Comparison of ENCODE assay signal across 1 cellular context in the genomic region with DNA sequence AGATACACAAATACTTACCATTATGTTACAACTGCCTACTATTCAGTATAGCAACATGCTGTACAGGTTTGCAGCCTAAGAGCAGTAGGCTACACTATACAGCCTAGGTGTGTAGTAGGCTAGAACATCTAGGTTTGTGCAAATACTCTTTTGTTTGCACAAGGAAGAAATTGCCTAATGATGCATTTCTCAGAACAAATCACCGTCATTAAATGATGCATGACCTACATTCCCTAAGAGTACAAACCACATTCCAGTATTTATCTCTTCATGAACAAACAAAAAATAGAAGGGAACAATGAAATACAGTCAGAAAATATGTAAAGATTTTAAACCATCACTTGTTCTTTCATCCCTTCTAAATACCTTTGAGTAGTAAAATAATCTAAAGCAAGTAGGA.
A peak's percentile ranks its signal among the peaks of the same experiment; 100 is the strongest.
TF ChIP-seq lines count a peak whose summit lies in the region.

No MANE protein-coding gene starts in this region.

TF ChIP-seq in HepG2, 621 proteins besides CTCF, POLR2A, EP300 and RAD21 (continued from another document and continues in another):
- TF ChIP-seq, protein P1, sequence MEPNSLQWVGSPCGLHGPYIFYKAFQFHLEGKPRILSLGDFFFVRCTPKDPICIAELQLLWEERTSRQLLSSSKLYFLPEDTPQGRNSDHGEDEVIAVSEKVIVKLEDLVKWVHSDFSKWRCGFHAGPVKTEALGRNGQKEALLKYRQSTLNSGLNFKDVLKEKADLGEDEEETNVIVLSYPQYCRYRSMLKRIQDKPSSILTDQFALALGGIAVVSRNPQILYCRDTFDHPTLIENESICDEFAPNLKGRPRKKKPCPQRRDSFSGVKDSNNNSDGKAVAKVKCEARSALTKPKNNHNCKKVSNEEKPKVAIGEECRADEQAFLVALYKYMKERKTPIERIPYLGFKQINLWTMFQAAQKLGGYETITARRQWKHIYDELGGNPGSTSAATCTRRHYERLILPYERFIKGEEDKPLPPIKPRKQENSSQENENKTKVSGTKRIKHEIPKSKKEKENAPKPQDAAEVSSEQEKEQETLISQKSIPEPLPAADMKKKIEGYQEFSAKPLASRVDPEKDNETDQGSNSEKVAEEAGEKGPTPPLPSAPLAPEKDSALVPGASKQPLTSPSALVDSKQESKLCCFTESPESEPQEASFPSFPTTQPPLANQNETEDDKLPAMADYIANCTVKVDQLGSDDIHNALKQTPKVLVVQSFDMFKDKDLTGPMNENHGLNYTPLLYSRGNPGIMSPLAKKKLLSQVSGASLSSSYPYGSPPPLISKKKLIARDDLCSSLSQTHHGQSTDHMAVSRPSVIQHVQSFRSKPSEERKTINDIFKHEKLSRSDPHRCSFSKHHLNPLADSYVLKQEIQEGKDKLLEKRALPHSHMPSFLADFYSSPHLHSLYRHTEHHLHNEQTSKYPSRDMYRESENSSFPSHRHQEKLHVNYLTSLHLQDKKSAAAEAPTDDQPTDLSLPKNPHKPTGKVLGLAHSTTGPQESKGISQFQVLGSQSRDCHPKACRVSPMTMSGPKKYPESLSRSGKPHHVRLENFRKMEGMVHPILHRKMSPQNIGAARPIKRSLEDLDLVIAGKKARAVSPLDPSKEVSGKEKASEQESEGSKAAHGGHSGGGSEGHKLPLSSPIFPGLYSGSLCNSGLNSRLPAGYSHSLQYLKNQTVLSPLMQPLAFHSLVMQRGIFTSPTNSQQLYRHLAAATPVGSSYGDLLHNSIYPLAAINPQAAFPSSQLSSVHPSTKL (CRISPR knock-in tag; IDR thresholded peaks at IDR 0.05): peak; percentile 80
- TF ChIP-seq PHF21A (CRISPR knock-in tag; IDR thresholded peaks at IDR 0.05) (no peak), ZFY (CRISPR knock-in tag; IDR thresholded peaks at IDR 0.05) (no peak), ZFAT (CRISPR knock-in tag; conservative IDR thresholded peaks at IDR 0.05) (no peak), BATF2 (CRISPR knock-in tag; IDR thresholded peaks at IDR 0.05) (no peak), MAX (IDR thresholded peaks at IDR 0.05) (no peak), HMG20B (CRISPR knock-in tag; conservative IDR thresholded peaks at IDR 0.05) (peak; percentile 80; the same call in 1 of the 2 replicates), TCF7L2 (IDR thresholded peaks at IDR 0.05; ENCODE audit: low read depth, low read length) (no peak), ZNF772 (CRISPR knock-in tag; IDR thresholded peaks at IDR 0.05) (no peak), HNRNPH1 (optimal IDR thresholded peaks at IDR 0.05; ENCODE audit: low read depth, low read length) (no peak), PHF5A (CRISPR knock-in tag; IDR thresholded peaks at IDR 0.05; ENCODE audit: low read depth, unreplicated experiment) (no peak), ZSCAN9 (CRISPR knock-in tag; IDR thresholded peaks at IDR 0.05; ENCODE audit: borderline replicate concordance) (no peak), THAP7 (CRISPR knock-in tag; IDR thresholded peaks at IDR 0.05) (no peak), ZNF567 (CRISPR knock-in tag; IDR thresholded peaks at IDR 0.05; ENCODE audit: borderline replicate concordance) (no peak), MAFK (conservative IDR thresholded peaks at IDR 0.05 in 1 of 2, IDR thresholded peaks at IDR 0.05 in 1 of 2; ENCODE audit: low read length in 2 of 2) (peak; percentile 35 to 41; a peak in 3 of 4 replicates), CC2D1A (CRISPR knock-in tag; IDR thresholded peaks at IDR 0.05) (no peak), ZNF34 (CRISPR knock-in tag; IDR thresholded peaks at IDR 0.05; ENCODE audit: borderline replicate concordance) (no peak), RBM39 (IDR thresholded peaks at IDR 0.05; ENCODE audit: low read depth, low read length, poor library complexity, severe bottlenecking) (no peak), ZFP62 (CRISPR knock-in tag; IDR thresholded peaks at IDR 0.05) (no peak), BORCS8-MEF2B (CRISPR knock-in tag; IDR thresholded peaks at IDR 0.05) (no peak), ZNF329 (CRISPR knock-in tag; IDR thresholded peaks at IDR 0.05; ENCODE audit: low read depth) (no peak), SCMH1 (CRISPR knock-in tag; IDR thresholded peaks at IDR 0.05; ENCODE audit: borderline replicate concordance) (no peak), ZNF160 (CRISPR knock-in tag; IDR thresholded peaks at IDR 0.05) (no peak), ZNF446 (CRISPR knock-in tag; IDR thresholded peaks at IDR 0.05) (no peak), DNMT1 (CRISPR knock-in tag; IDR thresholded peaks at IDR 0.05) (no peak), BCL6 (CRISPR knock-in tag; IDR thresholded peaks at IDR 0.05) (peak; percentile 90), CBFB (CRISPR knock-in tag; IDR thresholded peaks at IDR 0.05) (no peak), LBX2 (CRISPR knock-in tag; IDR thresholded peaks at IDR 0.05; ENCODE audit: borderline replicate concordance) (no peak), SKI (IDR thresholded peaks at IDR 0.05; ENCODE audit: partially characterized antibody) (no peak), NR2F1 (CRISPR knock-in tag; IDR thresholded peaks at IDR 0.05) (0 out of 4 replicates have a peak, but pooled peaks of 1 of the 2 experiments have one; percentile 16), ARID2 (CRISPR knock-in tag; IDR thresholded peaks at IDR 0.05; ENCODE audit: borderline replicate concordance) (no peak), ZNF260 (CRISPR knock-in tag; IDR thresholded peaks at IDR 0.05; ENCODE audit: borderline replicate concordance, low read depth) (no peak), CHCHD3 (CRISPR knock-in tag; IDR thresholded peaks at IDR 0.05) (no peak), FLYWCH1 (CRISPR knock-in tag; IDR thresholded peaks at IDR 0.05) (no peak), CREM (IDR thresholded peaks at IDR 0.05) (no peak), CREM (CRISPR knock-in tag; IDR thresholded peaks at IDR 0.05) (no peak), SOX13 (IDR thresholded peaks at IDR 0.05) (no peak), SOX13 (CRISPR knock-in tag; conservative IDR thresholded peaks at IDR 0.05 in 1 of 2, IDR thresholded peaks at IDR 0.05 in 1 of 2) (peak in 1 of 2 experiments; percentile 92; a peak in 2 of 4 replicates), THAP11 (CRISPR knock-in tag; IDR thresholded peaks at IDR 0.05) (no peak), FOXO1 (CRISPR knock-in tag; IDR thresholded peaks at IDR 0.05) (no peak), HMGA1 (CRISPR knock-in tag; conservative IDR thresholded peaks at IDR 0.05) (no peak)
- TF ChIP-seq, protein P2, sequence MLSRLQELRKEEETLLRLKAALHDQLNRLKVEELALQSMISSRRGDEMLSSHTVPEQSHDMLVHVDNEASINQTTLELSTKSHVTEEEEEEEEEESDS (CRISPR knock-in tag; IDR thresholded peaks at IDR 0.05; ENCODE audit: borderline replicate concordance): no peak
- TF ChIP-seq, protein P3, sequence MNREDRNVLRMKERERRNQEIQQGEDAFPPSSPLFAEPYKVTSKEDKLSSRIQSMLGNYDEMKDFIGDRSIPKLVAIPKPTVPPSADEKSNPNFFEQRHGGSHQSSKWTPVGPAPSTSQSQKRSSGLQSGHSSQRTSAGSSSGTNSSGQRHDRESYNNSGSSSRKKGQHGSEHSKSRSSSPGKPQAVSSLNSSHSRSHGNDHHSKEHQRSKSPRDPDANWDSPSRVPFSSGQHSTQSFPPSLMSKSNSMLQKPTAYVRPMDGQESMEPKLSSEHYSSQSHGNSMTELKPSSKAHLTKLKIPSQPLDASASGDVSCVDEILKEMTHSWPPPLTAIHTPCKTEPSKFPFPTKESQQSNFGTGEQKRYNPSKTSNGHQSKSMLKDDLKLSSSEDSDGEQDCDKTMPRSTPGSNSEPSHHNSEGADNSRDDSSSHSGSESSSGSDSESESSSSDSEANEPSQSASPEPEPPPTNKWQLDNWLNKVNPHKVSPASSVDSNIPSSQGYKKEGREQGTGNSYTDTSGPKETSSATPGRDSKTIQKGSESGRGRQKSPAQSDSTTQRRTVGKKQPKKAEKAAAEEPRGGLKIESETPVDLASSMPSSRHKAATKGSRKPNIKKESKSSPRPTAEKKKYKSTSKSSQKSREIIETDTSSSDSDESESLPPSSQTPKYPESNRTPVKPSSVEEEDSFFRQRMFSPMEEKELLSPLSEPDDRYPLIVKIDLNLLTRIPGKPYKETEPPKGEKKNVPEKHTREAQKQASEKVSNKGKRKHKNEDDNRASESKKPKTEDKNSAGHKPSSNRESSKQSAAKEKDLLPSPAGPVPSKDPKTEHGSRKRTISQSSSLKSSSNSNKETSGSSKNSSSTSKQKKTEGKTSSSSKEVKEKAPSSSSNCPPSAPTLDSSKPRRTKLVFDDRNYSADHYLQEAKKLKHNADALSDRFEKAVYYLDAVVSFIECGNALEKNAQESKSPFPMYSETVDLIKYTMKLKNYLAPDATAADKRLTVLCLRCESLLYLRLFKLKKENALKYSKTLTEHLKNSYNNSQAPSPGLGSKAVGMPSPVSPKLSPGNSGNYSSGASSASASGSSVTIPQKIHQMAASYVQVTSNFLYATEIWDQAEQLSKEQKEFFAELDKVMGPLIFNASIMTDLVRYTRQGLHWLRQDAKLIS (CRISPR knock-in tag; IDR thresholded peaks at IDR 0.05): no peak
- TF ChIP-seq, protein P4, sequence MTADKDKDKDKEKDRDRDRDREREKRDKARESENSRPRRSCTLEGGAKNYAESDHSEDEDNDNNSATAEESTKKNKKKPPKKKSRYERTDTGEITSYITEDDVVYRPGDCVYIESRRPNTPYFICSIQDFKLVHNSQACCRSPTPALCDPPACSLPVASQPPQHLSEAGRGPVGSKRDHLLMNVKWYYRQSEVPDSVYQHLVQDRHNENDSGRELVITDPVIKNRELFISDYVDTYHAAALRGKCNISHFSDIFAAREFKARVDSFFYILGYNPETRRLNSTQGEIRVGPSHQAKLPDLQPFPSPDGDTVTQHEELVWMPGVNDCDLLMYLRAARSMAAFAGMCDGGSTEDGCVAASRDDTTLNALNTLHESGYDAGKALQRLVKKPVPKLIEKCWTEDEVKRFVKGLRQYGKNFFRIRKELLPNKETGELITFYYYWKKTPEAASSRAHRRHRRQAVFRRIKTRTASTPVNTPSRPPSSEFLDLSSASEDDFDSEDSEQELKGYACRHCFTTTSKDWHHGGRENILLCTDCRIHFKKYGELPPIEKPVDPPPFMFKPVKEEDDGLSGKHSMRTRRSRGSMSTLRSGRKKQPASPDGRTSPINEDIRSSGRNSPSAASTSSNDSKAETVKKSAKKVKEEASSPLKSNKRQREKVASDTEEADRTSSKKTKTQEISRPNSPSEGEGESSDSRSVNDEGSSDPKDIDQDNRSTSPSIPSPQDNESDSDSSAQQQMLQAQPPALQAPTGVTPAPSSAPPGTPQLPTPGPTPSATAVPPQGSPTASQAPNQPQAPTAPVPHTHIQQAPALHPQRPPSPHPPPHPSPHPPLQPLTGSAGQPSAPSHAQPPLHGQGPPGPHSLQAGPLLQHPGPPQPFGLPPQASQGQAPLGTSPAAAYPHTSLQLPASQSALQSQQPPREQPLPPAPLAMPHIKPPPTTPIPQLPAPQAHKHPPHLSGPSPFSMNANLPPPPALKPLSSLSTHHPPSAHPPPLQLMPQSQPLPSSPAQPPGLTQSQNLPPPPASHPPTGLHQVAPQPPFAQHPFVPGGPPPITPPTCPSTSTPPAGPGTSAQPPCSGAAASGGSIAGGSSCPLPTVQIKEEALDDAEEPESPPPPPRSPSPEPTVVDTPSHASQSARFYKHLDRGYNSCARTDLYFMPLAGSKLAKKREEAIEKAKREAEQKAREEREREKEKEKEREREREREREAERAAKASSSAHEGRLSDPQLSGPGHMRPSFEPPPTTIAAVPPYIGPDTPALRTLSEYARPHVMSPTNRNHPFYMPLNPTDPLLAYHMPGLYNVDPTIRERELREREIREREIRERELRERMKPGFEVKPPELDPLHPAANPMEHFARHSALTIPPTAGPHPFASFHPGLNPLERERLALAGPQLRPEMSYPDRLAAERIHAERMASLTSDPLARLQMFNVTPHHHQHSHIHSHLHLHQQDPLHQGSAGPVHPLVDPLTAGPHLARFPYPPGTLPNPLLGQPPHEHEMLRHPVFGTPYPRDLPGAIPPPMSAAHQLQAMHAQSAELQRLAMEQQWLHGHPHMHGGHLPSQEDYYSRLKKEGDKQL (CRISPR knock-in tag; IDR thresholded peaks at IDR 0.05; ENCODE audit: low read depth): no peak
- TF ChIP-seq, protein P5, sequence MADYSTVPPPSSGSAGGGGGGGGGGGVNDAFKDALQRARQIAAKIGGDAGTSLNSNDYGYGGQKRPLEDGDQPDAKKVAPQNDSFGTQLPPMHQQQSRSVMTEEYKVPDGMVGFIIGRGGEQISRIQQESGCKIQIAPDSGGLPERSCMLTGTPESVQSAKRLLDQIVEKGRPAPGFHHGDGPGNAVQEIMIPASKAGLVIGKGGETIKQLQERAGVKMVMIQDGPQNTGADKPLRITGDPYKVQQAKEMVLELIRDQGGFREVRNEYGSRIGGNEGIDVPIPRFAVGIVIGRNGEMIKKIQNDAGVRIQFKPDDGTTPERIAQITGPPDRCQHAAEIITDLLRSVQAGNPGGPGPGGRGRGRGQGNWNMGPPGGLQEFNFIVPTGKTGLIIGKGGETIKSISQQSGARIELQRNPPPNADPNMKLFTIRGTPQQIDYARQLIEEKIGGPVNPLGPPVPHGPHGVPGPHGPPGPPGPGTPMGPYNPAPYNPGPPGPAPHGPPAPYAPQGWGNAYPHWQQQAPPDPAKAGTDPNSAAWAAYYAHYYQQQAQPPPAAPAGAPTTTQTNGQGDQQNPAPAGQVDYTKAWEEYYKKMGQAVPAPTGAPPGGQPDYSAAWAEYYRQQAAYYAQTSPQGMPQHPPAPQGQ (CRISPR knock-in tag; IDR thresholded peaks at IDR 0.05; ENCODE audit: borderline replicate concordance): no peak
- TF ChIP-seq, protein P6, sequence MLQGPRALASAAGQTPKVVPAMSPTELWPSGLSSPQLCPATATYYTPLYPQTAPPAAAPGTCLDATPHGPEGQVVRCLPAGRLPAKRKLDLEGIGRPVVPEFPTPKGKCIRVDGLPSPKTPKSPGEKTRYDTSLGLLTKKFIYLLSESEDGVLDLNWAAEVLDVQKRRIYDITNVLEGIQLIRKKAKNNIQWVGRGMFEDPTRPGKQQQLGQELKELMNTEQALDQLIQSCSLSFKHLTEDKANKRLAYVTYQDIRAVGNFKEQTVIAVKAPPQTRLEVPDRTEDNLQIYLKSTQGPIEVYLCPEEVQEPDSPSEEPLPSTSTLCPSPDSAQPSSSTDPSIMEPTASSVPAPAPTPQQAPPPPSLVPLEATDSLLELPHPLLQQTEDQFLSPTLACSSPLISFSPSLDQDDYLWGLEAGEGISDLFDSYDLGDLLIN (CRISPR knock-in tag; IDR thresholded peaks at IDR 0.05; ENCODE audit: borderline replicate concordance): no peak
